Comparison of ENCODE assay signal across 9 cellular contexts in the genomic region with DNA sequence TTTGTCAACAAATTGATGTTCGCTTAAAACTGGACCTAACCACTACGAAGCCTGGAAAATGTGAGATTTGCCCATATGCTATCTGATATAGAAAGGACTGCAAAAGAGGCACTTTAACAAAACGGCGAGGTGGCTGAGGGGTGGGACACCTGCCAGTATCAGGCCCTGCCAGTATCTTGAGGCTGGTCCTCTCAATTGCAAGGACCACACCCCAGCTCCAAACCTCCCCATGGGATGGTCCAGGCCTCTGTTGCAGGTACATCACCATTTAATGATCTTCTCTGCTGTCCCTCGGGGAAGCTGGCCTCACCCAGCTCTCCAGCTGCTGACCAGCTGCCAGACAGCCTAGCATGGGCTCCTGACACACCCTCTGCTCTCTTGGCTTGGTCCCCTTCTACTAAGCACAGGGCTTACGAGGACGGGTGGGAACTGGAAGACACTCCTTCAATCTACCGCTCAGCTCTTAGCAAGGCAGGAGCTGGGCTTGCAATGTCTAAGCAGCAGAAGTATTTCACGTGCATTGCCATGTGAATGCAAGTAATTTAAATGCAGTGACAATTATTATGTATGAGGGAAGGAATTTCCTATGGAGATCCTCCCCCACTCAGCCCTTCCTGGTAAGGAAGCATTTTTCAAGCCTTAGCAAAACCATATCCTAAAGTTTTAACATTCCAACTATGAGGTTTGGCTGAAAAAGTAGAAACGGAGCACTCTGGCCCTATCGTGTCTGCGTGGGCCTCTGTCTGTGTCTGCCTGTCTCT.
DNase-seq lines count a peak whose midpoint lies in the region; ATAC-seq and TF ChIP-seq lines count a peak whose summit lies in the region.
"Had no signal": no experiment of that assay in that cellular context is flagged by ENCODE, and none has a peak within 500 bp of the region (broad histone marks: within the 10 kb centered on the region; RNA-seq: fewer than 3 reads in every experiment).

No MANE protein-coding gene starts in this region.

- H3K4me1 ChIP-seq in ACC112 (ENCODE audit: control insufficient read depth, insufficient read depth, low read length, unreplicated experiment) (peaks cover 35% of the 10 kb centered on the region), mucosa of descending colon (ENCODE audit: low read depth) (no peaks in the 10 kb centered on the region)

- H3K79me2 ChIP-seq in ACC112 (ENCODE audit: control insufficient read depth, insufficient read depth, low read length, unreplicated experiment): peaks cover 45% of the 10 kb centered on the region

- peak; percentile 36 for ATAC-seq in esophagus mucosa
- ATAC-seq in mucosa of descending colon: peak; percentile 39
- no peak for ATAC-seq in GM18520 (IDR thresholded peaks at IDR 0.05; ENCODE audit: unreplicated experiment)
- ATAC-seq in omental fat pad (ENCODE audit: low FRiP score): no peak

- no peaks in the 10 kb centered on the region for H3K27me3 ChIP-seq in ACC112 (ENCODE audit: insufficient read depth, low read length)

- H3K27ac ChIP-seq in ACC112 (ENCODE audit: low read depth, low read length): peak overlapping the region; percentile 82

- no peak overlapping the region for H2AFZ ChIP-seq in ACC112 (ENCODE audit: low read length, unreplicated experiment)

- peaks cover 13% of the 10 kb centered on the region for H3K36me3 ChIP-seq in ACC112 (ENCODE audit: insufficient read depth, low read length)
- no peaks in the 10 kb centered on the region for H3K36me3 ChIP-seq in mucosa of descending colon (ENCODE audit: low read depth)

- no peaks in the 10 kb centered on the region for H3K9me3 ChIP-seq in mucosa of descending colon

- no peak for TF ChIP-seq CTCF in mucosa of descending colon (IDR thresholded peaks at IDR 0.05)
- no peak for TF ChIP-seq CTCF in omental fat pad (IDR thresholded peaks at IDR 0.05)

- 0 out of 2 replicates have a peak overlapping the region, but pooled peaks have one; percentile 12 for H3K4me3 ChIP-seq in ACC112 (ENCODE audit: low read depth, low read length)
- H3K4me3 ChIP-seq in mucosa of descending colon: no peak overlapping the region

- intact Hi-C loops in mucosa of descending colon (cut with DNase I, micrococcal nuclease): no loop called here

- peak; percentile 94 for DNase-seq in M059J (ENCODE audit: low read depth)
- DNase-seq in mucosa of descending colon: peak in 1 of 3 donors; percentile 17
- no peak for DNase-seq in stimulated activated CD4-positive, alpha-beta T cell treated with anti-CD3 and anti-CD28 coated beads, Interleukin-4, amount 100 ng/mL, for 1 hour
- DNase-seq in COR-L47 (lab: John Stamatoyannopoulos, UW): no peak
- no peak for DNase-seq in omental fat pad (ENCODE audit: low spot score)
- DNase-seq: SIG-M5 had no signal

Comparison
In these comparisons a context has a peak if more than half of its experiments do, and no peak if none do; other contexts are left out.
1. ATAC-seq: peak in esophagus mucosa (single experiment) and mucosa of descending colon (single experiment); none in GM18520 (single experiment) and omental fat pad (single experiment).